Comparison of ENCODE assay signal across 14 cellular contexts in the genomic region with DNA sequence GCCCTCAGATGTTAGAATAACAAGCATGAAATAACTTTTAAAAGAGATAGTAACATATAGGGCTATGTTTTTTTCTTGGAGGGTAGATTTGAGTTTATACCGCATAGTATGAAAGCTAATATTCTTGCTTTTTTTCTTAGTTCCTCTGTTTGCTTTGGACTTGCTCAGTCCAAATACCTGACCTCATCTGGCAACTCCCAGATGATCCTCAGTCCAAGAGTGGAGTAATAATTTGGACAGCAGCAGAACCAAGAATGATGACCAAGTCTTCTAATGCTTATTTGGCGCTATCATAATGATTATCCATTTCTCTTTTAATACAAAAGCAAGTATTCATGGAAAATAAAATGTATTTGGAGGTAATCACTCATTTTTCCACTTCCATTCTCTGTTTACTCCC. TPM values are rescaled to one million over a fixed set of nuclear protein-coding genes. Genes with fewer than 3 reads are reported as not detected.
DNase-seq lines count a peak whose midpoint lies in the region; ATAC-seq and TF ChIP-seq lines count a peak whose summit lies in the region.
"Had no signal": no experiment of that assay in that cellular context is flagged by ENCODE, and none has a peak within 500 bp of the region (broad histone marks: within the 10 kb centered on the region; RNA-seq: fewer than 3 reads in every experiment).

No MANE protein-coding gene starts in this region.

- no peak overlapping the region for H3K4me3 ChIP-seq in GM23248

- no peak overlapping the region for H3K27ac ChIP-seq in GM23248

- H3K9me2 ChIP-seq in GM23248 (ENCODE audit: insufficient read depth) = no peaks in the 10 kb centered on the region

- no peaks in the 10 kb centered on the region for H3K36me3 ChIP-seq in GM23248 (ENCODE audit: low read depth)

- H3K4me2 ChIP-seq in GM23248 (ENCODE audit: unreplicated experiment) = no peak overlapping the region

- intact Hi-C loops in left cardiac atrium (cut with DNase I) = no loop called here
- intact Hi-C loops in sciatic nerve (cut with DNase I) = no loop called here

- H4K20me1 ChIP-seq in GM23248 (ENCODE audit: insufficient read depth) = no peaks in the 10 kb centered on the region

- no peaks in the 10 kb centered on the region for H3K9me3 ChIP-seq in GM23248 (ENCODE audit: low read depth)

- H2AFZ ChIP-seq in GM23248 = no peak overlapping the region

- H3F3A ChIP-seq in GM23248 (ENCODE audit: insufficient read depth) = no peaks in the 10 kb centered on the region

- H3K9ac ChIP-seq in GM23248 = no peak overlapping the region

- DNase-seq in GM23248 (peak; percentile 4), left cardiac atrium (no peak), sciatic nerve (ENCODE audit: low spot score) (no peak), NCI-H345 (lab: John Stamatoyannopoulos, UW) (no peak), CD1c-positive myeloid dendritic cell (ENCODE audit: extremely low spot score) (no peak), NCI-H526 treated with DMSO at 0.1 percent for 48 hours (lab: John Stamatoyannopoulos, UW) (no peak)
- DNase-seq: C1 segment of cervical spinal cord, NCI-H1105, NCI-H1694, NCI-H2227 treated with DMSO at 0.1 percent for 48 hours, NCI-H69 had no signal

- no peaks in the 10 kb centered on the region for H3K79me2 ChIP-seq in GM23248 (ENCODE audit: insufficient read depth)

- ATAC-seq in left cardiac atrium = peak; percentile 55 to 90
- peak; percentile 92 for ATAC-seq in sciatic nerve

- WGBS in GM23248 (ENCODE audit: low coverage in 1 of 2, low lambda C conversion rate in 2 of 2, missing lambda C conversion rate in 2 of 2), 2 experiments = 5% methylated on average over 2 of the region's 2 CpGs

- H3K27me3 ChIP-seq in GM23248 (replicated peaks; ENCODE audit: insufficient read depth) = no peaks in the 10 kb centered on the region

- no peaks in the 10 kb centered on the region for H3K4me1 ChIP-seq in GM23248 (ENCODE audit: insufficient read depth)

- in situ Hi-C loops in GM23248 (cut with MboI) = no loop called here

TF ChIP-seq in PFSK-1, 5 proteins besides CTCF, POLR2A, EP300 and RAD21:
- TF ChIP-seq TAF1 (IDR thresholded peaks at IDR 0.05; ENCODE audit: borderline replicate concordance, insufficient read depth, low read length) (no peak), POLR2AphosphoS5 (IDR thresholded peaks at IDR 0.05; ENCODE audit: low read depth, low read length) (no peak), FOXP2 (optimal IDR thresholded peaks at IDR 0.05; ENCODE audit: borderline replicate concordance, extremely low read depth, extremely low read length, insufficient read depth) (no peak), SIN3A (IDR thresholded peaks at IDR 0.05; ENCODE audit: borderline replicate concordance, insufficient read depth, low read length) (no peak)
- TF ChIP-seq, protein P1, sequence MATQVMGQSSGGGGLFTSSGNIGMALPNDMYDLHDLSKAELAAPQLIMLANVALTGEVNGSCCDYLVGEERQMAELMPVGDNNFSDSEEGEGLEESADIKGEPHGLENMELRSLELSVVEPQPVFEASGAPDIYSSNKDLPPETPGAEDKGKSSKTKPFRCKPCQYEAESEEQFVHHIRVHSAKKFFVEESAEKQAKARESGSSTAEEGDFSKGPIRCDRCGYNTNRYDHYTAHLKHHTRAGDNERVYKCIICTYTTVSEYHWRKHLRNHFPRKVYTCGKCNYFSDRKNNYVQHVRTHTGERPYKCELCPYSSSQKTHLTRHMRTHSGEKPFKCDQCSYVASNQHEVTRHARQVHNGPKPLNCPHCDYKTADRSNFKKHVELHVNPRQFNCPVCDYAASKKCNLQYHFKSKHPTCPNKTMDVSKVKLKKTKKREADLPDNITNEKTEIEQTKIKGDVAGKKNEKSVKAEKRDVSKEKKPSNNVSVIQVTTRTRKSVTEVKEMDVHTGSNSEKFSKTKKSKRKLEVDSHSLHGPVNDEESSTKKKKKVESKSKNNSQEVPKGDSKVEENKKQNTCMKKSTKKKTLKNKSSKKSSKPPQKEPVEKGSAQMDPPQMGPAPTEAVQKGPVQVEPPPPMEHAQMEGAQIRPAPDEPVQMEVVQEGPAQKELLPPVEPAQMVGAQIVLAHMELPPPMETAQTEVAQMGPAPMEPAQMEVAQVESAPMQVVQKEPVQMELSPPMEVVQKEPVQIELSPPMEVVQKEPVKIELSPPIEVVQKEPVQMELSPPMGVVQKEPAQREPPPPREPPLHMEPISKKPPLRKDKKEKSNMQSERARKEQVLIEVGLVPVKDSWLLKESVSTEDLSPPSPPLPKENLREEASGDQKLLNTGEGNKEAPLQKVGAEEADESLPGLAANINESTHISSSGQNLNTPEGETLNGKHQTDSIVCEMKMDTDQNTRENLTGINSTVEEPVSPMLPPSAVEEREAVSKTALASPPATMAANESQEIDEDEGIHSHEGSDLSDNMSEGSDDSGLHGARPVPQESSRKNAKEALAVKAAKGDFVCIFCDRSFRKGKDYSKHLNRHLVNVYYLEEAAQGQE (IDR thresholded peaks at IDR 0.05; ENCODE audit: insufficient read depth in 1 of 2, low read depth in 2 of 2, low read length in 2 of 2) = peak; percentile 21 to 73; a peak in 1 of 4 replicates

RNA-seq across cellular contexts. Expression of a gene that starts 45.6 kb away (rescaled TPM):
- total RNA-seq in GM23248 (2014; rRNA removed; shearing (Covaris generic)) = not detected in 2 replicates
- polyA plus RNA-seq in GM23248 (2016; fragmentation: Nextera tagmentation; extraction: Ambion mirVana) = not detected in 2 replicates
- polyA plus RNA-seq in PFSK-1 (2012; ENCODE audit: insufficient read length, low read depth) = 0.08 TPM
- total RNA-seq in left cardiac atrium (not detected), sciatic nerve (not detected)
- total RNA-seq: A673, RPMI7951 had no signal
